Comparison of ENCODE assay signal across 9 cellular contexts in genomic region chr6:79250107-79250514, GRCh38. TPM values are rescaled to one million over a fixed set of nuclear protein-coding genes. Genes with fewer than 3 reads are reported as not detected.
DNase-seq lines count a peak whose midpoint lies in the region; ATAC-seq and TF ChIP-seq lines count a peak whose summit lies in the region.
"Had no signal": no experiment of that assay in that cellular context is flagged by ENCODE, and none has a peak within 500 bp of the region (broad histone marks: within the 10 kb centered on the region; RNA-seq: fewer than 3 reads in every experiment).

No MANE protein-coding gene starts in this region.

- DNase-seq in A172 (ENCODE audit: low spot score) (peak; percentile 6), astrocyte of the cerebellum (ENCODE audit: low read depth) (no peak), HK-2 (ENCODE audit: unreplicated experiment) (no peak), NCI-H774 (lab: John Stamatoyannopoulos, UW) (no peak), KG1 (lab: John Stamatoyannopoulos, UW) (no peak)
- DNase-seq: left colon had no signal

- no peak overlapping the region for H3K4me3 ChIP-seq in astrocyte of the cerebellum (ENCODE audit: low read depth, low read length)

- ATAC-seq in GM18858 (IDR thresholded peaks at IDR 0.05; ENCODE audit: unreplicated experiment) (peak; percentile 68), HG02884 (IDR thresholded peaks at IDR 0.05; ENCODE audit: unreplicated experiment) (peak; percentile 65), GM19455 (IDR thresholded peaks at IDR 0.05; ENCODE audit: unreplicated experiment) (no peak)
- ATAC-seq: left colon had no signal

- in situ Hi-C loops in astrocyte of the cerebellum (cut with HindIII; ENCODE audit: low sequenced_read_pairs), result no loop called here

- TF ChIP-seq CTCF in astrocyte of the cerebellum (IDR thresholded peaks at IDR 0.05; ENCODE audit: low read depth, low read length, missing control alignments), result peak; percentile 2

RNA-seq across cellular contexts. Expression of gene HMGN3, which starts 15.6 kb away (rescaled TPM):
- 73.9 and 119 TPM in 2 replicates for total RNA-seq in A172 (2014; rRNA removed; shearing (Covaris generic))
